ENCODE assay signal across 21 cellular contexts in the genomic region with DNA sequence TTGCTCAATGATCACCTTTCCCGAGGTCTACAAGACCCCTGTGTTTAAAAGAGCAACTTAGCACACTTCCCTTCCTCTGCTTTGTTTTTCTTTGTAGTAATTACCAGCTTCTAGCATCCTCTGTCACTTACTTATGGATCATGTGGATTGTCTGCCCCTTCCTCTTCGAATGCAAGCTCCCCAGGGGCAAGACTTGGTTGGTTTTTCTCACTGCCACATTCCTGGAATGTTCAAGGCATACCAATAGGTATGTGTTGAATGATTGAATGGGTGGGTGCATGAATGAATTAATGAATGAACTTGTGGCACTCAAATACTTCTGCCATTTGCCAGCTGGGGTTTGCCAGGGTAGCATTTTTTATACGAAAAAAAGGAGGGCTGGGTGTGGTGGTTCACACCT.
"Had no signal": no experiment of that assay in that cellular context is flagged by ENCODE, and none has a peak within 500 bp of the region (broad histone marks: within the 10 kb centered on the region; RNA-seq: fewer than 3 reads in every experiment).

No MANE protein-coding gene starts in this region.

- DNase-seq: activated CD4-positive, CD25-positive, alpha-beta regulatory T cell treated with anti-CD3 and anti-CD28 coated beads, Interleukin-2, amount 50 U/mL, for 72 hours; activated gamma-delta T cell treated with Interleukin-2 at 50 U/mL for 16 hours; activated naive CD8-positive, alpha-beta T cell treated with anti-CD3 and anti-CD28 coated beads for 36 hours; amniotic stem cell; caudate nucleus; dorsolateral prefrontal cortex; foreskin keratinocyte; glutamatergic neuron; kidney glomerular epithelial cell; pancreas; stimulated activated CD4-positive, alpha-beta T cell treated with anti-CD3 and anti-CD28 coated beads, Interleukin-4, amount 100 ng/mL, for 24 hours; SW 1271; T-helper 2 cell had no signal

- H3K4me3 Mint-ChIP-seq: activated naive CD8-positive, alpha-beta T cell treated with anti-CD3 and anti-CD28 coated beads for 36 hours; activated T-helper 1 cell treated with anti-CD3 and anti-CD28 coated beads, Interleukin-12 subunit alpha, Interleukin-12 subunit beta, Interleukin-2, Interleukin-4 antibody, amounts not matched to agents 30 ng/mL and 10 ng/mL and 1 ng/mL, durations not matched to agents 14 hours and 24 hours and 36 hours; brain; natural killer cell treated with Interleukin-12 subunit alpha and Interleukin-12 subunit beta and Interleukin-15 and Interleukin-18, amount 100 ng/mL, for 72 hours; stimulated activated effector memory CD8-positive, alpha-beta T cell treated with anti-CD3 and anti-CD28 coated beads, Interleukin-12 subunit alpha, Interleukin-12 subunit beta, amount 100 ng/mL, for 72 hours had no signal

- ATAC-seq: foreskin keratinocyte; natural killer cell treated with Interleukin-12 subunit alpha and Interleukin-12 subunit beta and Interleukin-15 and Interleukin-18, amount 100 ng/mL, for 72 hours; sciatic nerve; stimulated activated effector memory CD8-positive, alpha-beta T cell treated with anti-CD3 and anti-CD28 coated beads, Interleukin-12 subunit alpha, Interleukin-12 subunit beta, amount 100 ng/mL, for 72 hours had no signal

- H3K4me1 ChIP-seq: pancreas had no signal

- H3K27me3 ChIP-seq: dorsolateral prefrontal cortex, foreskin keratinocyte, pancreas had no signal

- H3K4me2 ChIP-seq: smooth muscle cell had no signal

- H3K36me3 ChIP-seq: neutrophil, pancreas had no signal

- H3K27ac ChIP-seq: foreskin keratinocyte, pancreas, VCaP had no signal

- H3K27ac Mint-ChIP-seq: activated naive CD8-positive, alpha-beta T cell treated with anti-CD3 and anti-CD28 coated beads for 36 hours; activated T-helper 1 cell treated with anti-CD3 and anti-CD28 coated beads, Interleukin-12 subunit alpha, Interleukin-12 subunit beta, Interleukin-2, Interleukin-4 antibody, amounts not matched to agents 30 ng/mL and 10 ng/mL and 1 ng/mL, durations not matched to agents 14 hours and 24 hours and 36 hours; brain; natural killer cell treated with Interleukin-12 subunit alpha and Interleukin-12 subunit beta and Interleukin-15 and Interleukin-18, amount 100 ng/mL, for 72 hours; stimulated activated effector memory CD8-positive, alpha-beta T cell treated with anti-CD3 and anti-CD28 coated beads, Interleukin-12 subunit alpha, Interleukin-12 subunit beta, amount 100 ng/mL, for 72 hours had no signal

- H3K9me3 Mint-ChIP-seq: activated naive CD8-positive, alpha-beta T cell treated with anti-CD3 and anti-CD28 coated beads for 36 hours; activated T-helper 1 cell treated with anti-CD3 and anti-CD28 coated beads, Interleukin-12 subunit alpha, Interleukin-12 subunit beta, Interleukin-2, Interleukin-4 antibody, amounts not matched to agents 30 ng/mL and 10 ng/mL and 1 ng/mL, durations not matched to agents 14 hours and 24 hours and 36 hours; brain; natural killer cell treated with Interleukin-12 subunit alpha and Interleukin-12 subunit beta and Interleukin-15 and Interleukin-18, amount 100 ng/mL, for 72 hours; stimulated activated effector memory CD8-positive, alpha-beta T cell treated with anti-CD3 and anti-CD28 coated beads, Interleukin-12 subunit alpha, Interleukin-12 subunit beta, amount 100 ng/mL, for 72 hours had no signal

- H3K4me3 ChIP-seq: dorsolateral prefrontal cortex, pancreas, smooth muscle cell had no signal

- H3K27me3 Mint-ChIP-seq: brain had no signal

- H3K4me1 Mint-ChIP-seq: activated naive CD8-positive, alpha-beta T cell treated with anti-CD3 and anti-CD28 coated beads for 36 hours; stimulated activated effector memory CD8-positive, alpha-beta T cell treated with anti-CD3 and anti-CD28 coated beads, Interleukin-12 subunit alpha, Interleukin-12 subunit beta, amount 100 ng/mL, for 72 hours had no signal

- H3K9me3 ChIP-seq: neutrophil, pancreas had no signal

- H3K36me3 Mint-ChIP-seq: activated naive CD8-positive, alpha-beta T cell treated with anti-CD3 and anti-CD28 coated beads for 36 hours; natural killer cell treated with Interleukin-12 subunit alpha and Interleukin-12 subunit beta and Interleukin-15 and Interleukin-18, amount 100 ng/mL, for 72 hours; stimulated activated effector memory CD8-positive, alpha-beta T cell treated with anti-CD3 and anti-CD28 coated beads, Interleukin-12 subunit alpha, Interleukin-12 subunit beta, amount 100 ng/mL, for 72 hours had no signal
